ENCODE assay signal across 29 cellular contexts in genomic region chr6:106771822-106772221, GRCh38.
"Had no signal": no experiment of that assay in that cellular context is flagged by ENCODE, and none has a peak within 500 bp of the region (broad histone marks: within the 10 kb centered on the region; RNA-seq: fewer than 3 reads in every experiment).

No MANE protein-coding gene starts in this region.

- DNase-seq: left colon; left lung; lower lobe of right lung; mammary epithelial cell; mesenchymal stem cell; naive thymus-derived CD8-positive, alpha-beta T cell; occipital lobe; retina; right cardiac atrium; stimulated activated CD4-positive, alpha-beta T cell treated with anti-CD3 and anti-CD28 coated beads, Interleukin-12 subunit alpha, Interleukin-12 subunit beta, amount 100 ng/mL, for 4 hours; stimulated activated CD4-positive, alpha-beta T cell treated with anti-CD3 and anti-CD28 coated beads, Interleukin-15, amount 100 ng/mL, for 24 hours; stimulated activated CD4-positive, alpha-beta T cell treated with anti-CD3 and anti-CD28 coated beads, Interleukin-2, amount 100 ng/mL, for 24 hours; stimulated activated CD4-positive, alpha-beta T cell treated with anti-CD3 and anti-CD28 coated beads, Interleukin-4, amount 100 ng/mL, for 1 hour; stimulated activated naive B cell treated with anti-CD40 and anti-IgM and Interleukin-4, amounts not matched to agents 10 μg/mL and 1 μg/mL and 100 μg/mL, for 72 hours; stimulated activated naive CD8-positive, alpha-beta T cell treated with anti-CD3 and anti-CD28 coated beads, Interleukin-15, Interleukin-2, amounts not matched to agents 100 U/mL and 50 U/mL, for 24 hours; stomach; testis; transverse colon; upper lobe of left lung had no signal

- H3K27ac ChIP-seq: left lung, lower lobe of right lung, neutrophil, prostate gland, skin epidermis, stomach, testis, transverse colon, upper lobe of left lung, vagina had no signal

- H3K27ac Mint-ChIP-seq: naive thymus-derived CD8-positive, alpha-beta T cell; stimulated activated naive B cell treated with anti-CD40 and anti-IgM and Interleukin-4, amounts not matched to agents 10 μg/mL and 1 μg/mL and 100 μg/mL, for 72 hours had no signal

- H2AFZ ChIP-seq: hepatocyte had no signal

- ATAC-seq: left colon; left lung; lower lobe of right lung; naive thymus-derived CD8-positive, alpha-beta T cell; right cardiac atrium; sciatic nerve; stimulated activated naive B cell treated with anti-CD40 and anti-IgM and Interleukin-4, amounts not matched to agents 10 μg/mL and 1 μg/mL and 100 μg/mL, for 72 hours; stimulated activated naive CD8-positive, alpha-beta T cell treated with anti-CD3 and anti-CD28 coated beads, Interleukin-15, Interleukin-2, amounts not matched to agents 100 U/mL and 50 U/mL, for 24 hours had no signal

- H3K4me1 Mint-ChIP-seq: naive thymus-derived CD8-positive, alpha-beta T cell; neural crest cell had no signal

- H3K4me3 Mint-ChIP-seq: naive thymus-derived CD8-positive, alpha-beta T cell; nephron; neural crest cell; stimulated activated naive B cell treated with anti-CD40 and anti-IgM and Interleukin-4, amounts not matched to agents 10 μg/mL and 1 μg/mL and 100 μg/mL, for 72 hours had no signal

- H3K36me3 ChIP-seq: left lung, lower lobe of right lung, neutrophil, prostate gland, stomach, thyroid gland, transverse colon, upper lobe of left lung, vagina had no signal

- H3K79me2 ChIP-seq: hepatocyte had no signal

- H3K27me3 Mint-ChIP-seq: stimulated activated naive B cell treated with anti-CD40 and anti-IgM and Interleukin-4, amounts not matched to agents 10 μg/mL and 1 μg/mL and 100 μg/mL, for 72 hours had no signal

- H3K4me2 ChIP-seq: hepatocyte had no signal

- H3K4me1 ChIP-seq: left lung, lower lobe of right lung, prostate gland, testis, transverse colon, upper lobe of left lung had no signal

- H3K27me3 ChIP-seq: hepatocyte, left lung, neutrophil, stomach, testis, thyroid gland, transverse colon, upper lobe of left lung, vagina had no signal

- FAIRE-seq: keratinocyte had no signal

- H3K9me3 ChIP-seq: prostate gland, testis, thyroid gland, vagina had no signal

- H3K4me3 ChIP-seq: hepatocyte, left lung, lower lobe of right lung, prostate gland, skin epidermis, stomach, testis, thyroid gland, transverse colon, upper lobe of left lung, vagina had no signal
